Comparison of ENCODE assay signal across 8 cellular contexts in genomic region chr15:80989518-80990478, GRCh38. TPM values are rescaled to one million over a fixed set of nuclear protein-coding genes. Genes with fewer than 3 reads are reported as not detected.
DNase-seq lines count a peak whose midpoint lies in the region; ATAC-seq and TF ChIP-seq lines count a peak whose summit lies in the region.

MESD (minus strand) TSS chr15:80989819; CDS start chr15:80989791, 28 bp downstream.

- no peak for TF ChIP-seq CTCF in HFF-Myc (IDR thresholded peaks at IDR 0.05; ENCODE audit: low read depth, low read length, missing control alignments)
- TF ChIP-seq CTCF in foreskin keratinocyte (conservative IDR thresholded peaks at IDR 0.05), result no peak

- DNase-seq in GM04503 (ENCODE audit: low read depth), result peak; percentile 51
- DNase-seq in HFF-Myc (ENCODE audit: extremely low read depth, low read depth), result peak; percentile 70
- DNase-seq in MV-4-11 (lab: John Stamatoyannopoulos, UW), result peak; percentile 84
- peak; percentile 85 to 98 for DNase-seq in SJSA1 (ENCODE audit: low read depth in 1 of 2, low spot score in 2 of 2)
- DNase-seq in activated naive CD4-positive, alpha-beta T cell (lab: John Stamatoyannopoulos, UW), result peak; percentile 91 to 97 (median 97)
- peak; percentile 71 to 85 for DNase-seq in foreskin keratinocyte
- peak; percentile 90 for DNase-seq in stromal cell of bone marrow (ENCODE audit: low read depth)

- H3K9me3 ChIP-seq in SJSA1 (replicated peaks) (no peaks in the 10 kb centered on the region; the same call in 1 of the 2 replicates), neuron (ENCODE audit: low read length) (no peaks in the 10 kb centered on the region)

- peak within 1 kb of the TSS; percentile 72 for H3K27ac ChIP-seq in SJSA1
- peak within 1 kb of the TSS; percentile 82 for H3K27ac ChIP-seq in foreskin keratinocyte

- peak within 1 kb of the TSS; percentile 82 for H3K4me3 ChIP-seq in HFF-Myc (replicated peaks; ENCODE audit: low read depth, low read length)
- H3K4me3 ChIP-seq in SJSA1, result peak within 1 kb of the TSS; percentile 95
- peak within 1 kb of the TSS; percentile 62 for H3K4me3 ChIP-seq in neuron (ENCODE audit: low read length)

- peaks cover 20% of the 10 kb centered on the region for H3K36me3 ChIP-seq in SJSA1
- H3K36me3 ChIP-seq in neuron (ENCODE audit: insufficient read depth, low read length), result peaks cover 5% of the 10 kb centered on the region

- peak; percentile 97 for ATAC-seq in foreskin keratinocyte

- peaks cover 17% of the 10 kb centered on the region for H3K4me1 ChIP-seq in SJSA1 (replicated peaks)
- peaks cover 11% of the 10 kb centered on the region for H3K4me1 ChIP-seq in foreskin keratinocyte
- H3K4me1 ChIP-seq in neuron (ENCODE audit: insufficient read depth, low read length), result peaks cover 14% of the 10 kb centered on the region

- H3K27me3 ChIP-seq in SJSA1 (replicated peaks) (no peaks in the 10 kb centered on the region), foreskin keratinocyte (no peaks in the 10 kb centered on the region), neuron (ENCODE audit: insufficient read depth, low read length) (no peaks in the 10 kb centered on the region)

- peak within 1 kb of the TSS; percentile 97 for H2AFZ ChIP-seq in neuron (ENCODE audit: low read depth, low read length)

RNA-seq across cellular contexts. Expression of gene MESD, which starts in this region (rescaled TPM):
- 23.1 and 26.3 TPM in 2 replicates for total RNA-seq in SJSA1 (2014; rRNA removed; shearing (Covaris generic))
- total RNA-seq in foreskin keratinocyte, result 31.0 and 32.4 TPM in 2 replicates
- 27.1 and 29.9 TPM in 2 replicates for polyA plus RNA-seq in foreskin keratinocyte

Comparison
In these comparisons a context has a peak if more than half of its experiments do, and no peak if none do; other contexts are left out.
1. Peak in every context shown above with its lines: DNase-seq, ATAC-seq, H3K4me3 ChIP-seq and H3K27ac ChIP-seq.